ENCODE assay signal across 9 cellular contexts in genomic region chr2:231483398-231484329, GRCh38. TPM values are rescaled to one million over a fixed set of nuclear protein-coding genes. Genes with fewer than 3 reads are reported as not detected.
DNase-seq lines count a peak whose midpoint lies in the region; ATAC-seq and TF ChIP-seq lines count a peak whose summit lies in the region.
"Had no signal": no experiment of that assay in that cellular context is flagged by ENCODE, and none has a peak within 500 bp of the region (broad histone marks: within the 10 kb centered on the region; RNA-seq: fewer than 3 reads in every experiment).

No MANE protein-coding gene starts in this region.

- H3K36me3 Mint-ChIP-seq in activated T-helper 17 cell treated with anti-CD3 and anti-CD28 coated beads, Interleukin-2, amount 50 U/mL, for 72 hours (ENCODE audit: low read depth): no peaks in the 10 kb centered on the region
- no peaks in the 10 kb centered on the region for H3K36me3 Mint-ChIP-seq in Caco-2 (ENCODE audit: insufficient read depth, unreplicated experiment)

- H4K20me1 ChIP-seq in BLaER1 treated with 17β-estradiol and CSF1 and Interleukin-3, amounts not matched to agents 10 nM and 100 nM: no peaks in the 10 kb centered on the region

- H3K27ac Mint-ChIP-seq in activated T-helper 17 cell treated with anti-CD3 and anti-CD28 coated beads, Interleukin-2, amount 50 U/mL, for 72 hours: peak overlapping the region; percentile 87
- H3K27ac Mint-ChIP-seq in Caco-2 (ENCODE audit: unreplicated experiment): no peak overlapping the region
- H3K27ac Mint-ChIP-seq: brain had no signal

- peak overlapping the region; percentile 66 to 79 (median 75); a peak in 21 of 22 replicates for H3K9ac ChIP-seq in BLaER1 treated with 17β-estradiol and CSF1 and Interleukin-3, amounts not matched to agents 10 nM and 100 nM

- peaks cover 4% of the 10 kb centered on the region for H3K27me3 Mint-ChIP-seq in activated T-helper 17 cell treated with anti-CD3 and anti-CD28 coated beads, Interleukin-2, amount 50 U/mL, for 72 hours
- no peaks in the 10 kb centered on the region for H3K27me3 Mint-ChIP-seq in Caco-2 (ENCODE audit: insufficient read depth, unreplicated experiment)

- ATAC-seq in activated T-helper 17 cell treated with anti-CD3 and anti-CD28 coated beads, Interleukin-2, amount 50 U/mL, for 72 hours (replicated peaks): peak; percentile 65
- ATAC-seq in left cardiac atrium (peak; percentile 66 to 81), HG03039 (IDR thresholded peaks at IDR 0.05; ENCODE audit: unreplicated experiment) (no peak)

- H3K9me3 Mint-ChIP-seq in activated T-helper 17 cell treated with anti-CD3 and anti-CD28 coated beads, Interleukin-2, amount 50 U/mL, for 72 hours: no peaks in the 10 kb centered on the region
- peaks cover 9% of the 10 kb centered on the region for H3K9me3 Mint-ChIP-seq in Caco-2 (ENCODE audit: unreplicated experiment)
- H3K9me3 Mint-ChIP-seq: brain had no signal

- H3K9me3 ChIP-seq in BLaER1 treated with 17β-estradiol and CSF1 and Interleukin-3, amounts not matched to agents 10 nM and 100 nM (replicated peaks in 1 of 11): no peaks in the 10 kb centered on the region
- H3K9me3 ChIP-seq in Caco-2: no peaks in the 10 kb centered on the region

- peaks cover 9 to 26% (median 15%) of the 10 kb centered on the region in 10 experiments; a peak in 17 of 20 replicates for H3K4me1 ChIP-seq in BLaER1 treated with 17β-estradiol and CSF1 and Interleukin-3, amounts not matched to agents 10 nM and 100 nM
- no peaks in the 10 kb centered on the region for H3K4me1 ChIP-seq in Caco-2

- no peaks in the 10 kb centered on the region for H3K4me1 Mint-ChIP-seq in activated T-helper 17 cell treated with anti-CD3 and anti-CD28 coated beads, Interleukin-2, amount 50 U/mL, for 72 hours
- H3K4me1 Mint-ChIP-seq in Caco-2 (ENCODE audit: low read depth, unreplicated experiment): no peaks in the 10 kb centered on the region
- H3K4me1 Mint-ChIP-seq: brain had no signal

- TF ChIP-seq CTCF in HL-60 (IDR thresholded peaks at IDR 0.05; ENCODE audit: insufficient read depth, low read length) (no peak), Caco-2 (IDR thresholded peaks at IDR 0.05; ENCODE audit: insufficient read depth in 1 of 2, low read depth in 1 of 2, low read length in 1 of 2, severe bottlenecking in 1 of 2, unreplicated experiment in 1 of 2) (no peak)

- CTCF ChIA-PET in Caco-2 (lab: Charles Lee): interaction anchor here (1.1 to 2.2 kb wide), 4 partner anchors 15 to 118 kb away, joined by 3 to 12 read pairs (median 4); partner anchors contain the start of gene NCL

- peak overlapping the region; percentile 4 to 78 (median 67); a peak in 21 of 22 replicates for H3K27ac ChIP-seq in BLaER1 treated with 17β-estradiol and CSF1 and Interleukin-3, amounts not matched to agents 10 nM and 100 nM
- H3K27ac ChIP-seq in HL-60 (replicated peaks): peak overlapping the region; percentile 57

- BruUV-seq in Caco-2 (replicated peaks; lab: Mats Ljungman, UMichigan): no TSS peak

- DNase-seq in HL-60 (ENCODE audit: low read depth in 1 of 2, low spot score in 1 of 2) (no peak), left cardiac atrium (peak; percentile 58), HUDEP-2 (lab: John Stamatoyannopoulos, UW; ENCODE audit: unreplicated experiment in 76 of 76) (no peak), Caco-2 (no peak)
- peak; percentile 40 to 48 for DNase-seq in stimulated activated CD4-positive, alpha-beta T cell treated with anti-CD3 and anti-CD28 coated beads, Interleukin-2, amount 100 ng/mL, for 24 hours

- H3K4me2 ChIP-seq in BLaER1 treated with 17β-estradiol and CSF1 and Interleukin-3, amounts not matched to agents 10 nM and 100 nM: peak overlapping the region; percentile 66 to 89 (median 81)

- H3K27me3 ChIP-seq in BLaER1 treated with 17β-estradiol and CSF1 and Interleukin-3, amounts not matched to agents 10 nM and 100 nM: peaks cover 0 to 14% (median 3%) of the 10 kb centered on the region in 11 experiments; a peak in 7 of 22 replicates
- no peaks in the 10 kb centered on the region for H3K27me3 ChIP-seq in HL-60 (ENCODE audit: insufficient read depth, poor library complexity, severe bottlenecking)
- H3K27me3 ChIP-seq in Caco-2 (replicated peaks; ENCODE audit: control insufficient read depth, insufficient read depth, low read length): no peaks in the 10 kb centered on the region

- peak overlapping the region in 9 of 10 experiments; percentile 27 to 68 (median 47); a peak in 15 of 20 replicates for H3K4me3 ChIP-seq in BLaER1 treated with 17β-estradiol and CSF1 and Interleukin-3, amounts not matched to agents 10 nM and 100 nM
- H3K4me3 ChIP-seq in HL-60 (replicated peaks; ENCODE audit: insufficient read depth, low read length): no peak overlapping the region
- no peak overlapping the region for H3K4me3 ChIP-seq in Caco-2 (ENCODE audit: low read depth, low read length)

- no peaks in the 10 kb centered on the region for H3K36me3 ChIP-seq in BLaER1 treated with 17β-estradiol and CSF1 and Interleukin-3, amounts not matched to agents 10 nM and 100 nM
- no peaks in the 10 kb centered on the region for H3K36me3 ChIP-seq in Caco-2 (ENCODE audit: control insufficient read depth, insufficient read depth, low read length)

- POLR2A ChIA-PET in Caco-2 (lab: Charles Lee): no interaction called here

- intact Hi-C loops in left cardiac atrium (cut with DNase I): no loop called here
- intact Hi-C loops in Caco-2 (cut with micrococcal nuclease; ENCODE audit: unreplicated experiment): no loop called here

- H3K4me3 Mint-ChIP-seq in activated T-helper 17 cell treated with anti-CD3 and anti-CD28 coated beads, Interleukin-2, amount 50 U/mL, for 72 hours: peak overlapping the region; percentile 78
- no peak overlapping the region for H3K4me3 Mint-ChIP-seq in Caco-2 (ENCODE audit: unreplicated experiment)
- H3K4me3 Mint-ChIP-seq: brain had no signal

RNA-seq across cellular contexts. Expression of gene NCL, which starts 19.4 kb away (rescaled TPM):
- total RNA-seq in activated T-helper 17 cell treated with anti-CD3 and anti-CD28 coated beads, Interleukin-2, amount 50 U/mL, for 72 hours: 100 to 1,000 TPM; 476 to 986 TPM
- 100 to 1,000 TPM; 210 to 356 TPM for total RNA-seq in left cardiac atrium
- 608 and 612 TPM in 2 replicates for total RNA-seq in Caco-2 (2022)

RNA-seq across cellular contexts. Expression of gene NMUR1, which starts 46.6 kb away (rescaled TPM):
- total RNA-seq in activated T-helper 17 cell treated with anti-CD3 and anti-CD28 coated beads, Interleukin-2, amount 50 U/mL, for 72 hours: under 1 TPM; 0.15 to 0.21 TPM
- total RNA-seq in left cardiac atrium: under 1 TPM; 0.34 to 0.74 TPM
- not detected in 2 replicates for total RNA-seq in Caco-2 (2022)

Comparison
In these comparisons a context has a peak if more than half of its experiments do, and no peak if none do; other contexts are left out.
1. H3K4me3 ChIP-seq: peak in BLaER1 treated with 17β-estradiol and CSF1 and Interleukin-3, amounts not matched to agents 10 nM and 100 nM (9 of 10); none in HL-60 (single experiment) and Caco-2 (single experiment).
2. DNase-seq: peak in left cardiac atrium (single experiment) and stimulated activated CD4-positive, alpha-beta T cell treated with anti-CD3 and anti-CD28 coated beads, Interleukin-2, amount 100 ng/mL, for 24 hours (2 of 2); none in HL-60 (0 of 2), HUDEP-2 (0 of 76) and Caco-2 (0 of 2).